In the genomic region with DNA sequence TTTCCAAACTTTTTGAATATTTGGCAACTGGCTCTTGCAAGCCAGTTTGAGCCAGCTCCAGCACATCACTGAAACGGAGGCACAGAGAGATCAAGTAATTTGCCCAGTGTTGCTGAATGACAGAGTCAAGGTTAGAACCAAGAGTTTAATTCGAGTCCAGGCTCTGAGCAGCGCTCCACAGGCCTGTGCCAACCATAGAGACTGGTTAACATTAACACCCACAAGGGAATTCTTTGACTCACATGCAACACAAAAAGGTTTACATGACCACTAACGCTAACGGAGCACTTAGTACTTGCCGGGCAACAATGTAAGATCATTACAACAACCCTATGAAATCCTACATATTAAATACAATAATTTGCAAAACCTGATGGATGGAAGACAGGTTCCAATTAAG, we compare ENCODE assay signal across 8 cellular contexts. TPM values are rescaled to one million over a fixed set of nuclear protein-coding genes. Genes with fewer than 3 reads are reported as not detected.
DNase-seq lines count a peak whose midpoint lies in the region; ATAC-seq, FAIRE-seq and TF ChIP-seq lines count a peak whose summit lies in the region.

No MANE protein-coding gene starts in this region.

- no peak for TF ChIP-seq CTCF in GM12864 (IDR thresholded peaks at IDR 0.05; ENCODE audit: low read depth, low read length, missing control alignments)

- H3K36me3 ChIP-seq in small intestine (ENCODE audit: control insufficient read depth in 2 of 2, insufficient read depth in 2 of 2, low read length in 2 of 2): no peaks in the 10 kb centered on the region

- no peaks in the 10 kb centered on the region for H3K4me1 ChIP-seq in small intestine (ENCODE audit: control insufficient read depth in 2 of 2, insufficient read depth in 1 of 2, low read depth in 1 of 2, low read length in 1 of 2)

- no peaks in the 10 kb centered on the region for H3K36me3 Mint-ChIP-seq in T-cell
- H3K36me3 Mint-ChIP-seq in effector memory CD8-positive, alpha-beta T cell (ENCODE audit: insufficient read depth): peaks cover 19% of the 10 kb centered on the region

- no peaks in the 10 kb centered on the region for H3K9me3 ChIP-seq in small intestine (ENCODE audit: control insufficient read depth, low read depth)

- H3K27ac Mint-ChIP-seq in T-cell: peak overlapping the region; percentile 96 to 98
- peak overlapping the region; percentile 71 to 80 for H3K27ac Mint-ChIP-seq in effector memory CD8-positive, alpha-beta T cell

- no peak for FAIRE-seq in small intestine (lab: Jason Lieb, UNC)

- H3K4me3 ChIP-seq in GM12864 (ENCODE audit: low read depth, low read length) (peak overlapping the region; percentile 74), small intestine (ENCODE audit: low read depth in 1 of 2, low read length in 2 of 2) (peak overlapping the region; percentile 1 to 69)

- no peak overlapping the region for H3K27ac ChIP-seq in small intestine (ENCODE audit: low read depth in 1 of 2, low read length in 1 of 2)

- no peaks in the 10 kb centered on the region for H3K27me3 Mint-ChIP-seq in T-cell
- no peaks in the 10 kb centered on the region for H3K27me3 Mint-ChIP-seq in effector memory CD8-positive, alpha-beta T cell

- POLR2A ChIA-PET in T-cell (lab: Charles Lee): interaction anchor here (0.5 to 1.2 kb wide), 2 partner anchors 16 to 32 kb away, joined by 3 to 5 read pairs; no protein-coding TSS in a partner anchor

- DNase-seq in GM12864 (ENCODE audit: low read depth): no peak
- DNase-seq in T-cell: no peak
- no peak for DNase-seq in effector memory CD8-positive, alpha-beta T cell
- DNase-seq in small intestine: no peak
- no peak for DNase-seq in inferior parietal cortex (ENCODE audit: extremely low spot score)
- DNase-seq in AG20443 (ENCODE audit: low spot score): no peak
- DNase-seq in AML-193 (lab: John Stamatoyannopoulos, UW): no peak

- no peaks in the 10 kb centered on the region for H3K9me3 Mint-ChIP-seq in T-cell
- H3K9me3 Mint-ChIP-seq in effector memory CD8-positive, alpha-beta T cell: no peaks in the 10 kb centered on the region

- peaks cover 50 to 64% (median 60%) of the 10 kb centered on the region in 3 donors for H3K4me1 Mint-ChIP-seq in T-cell
- peaks cover 44 to 48% of the 10 kb centered on the region in 2 donors for H3K4me1 Mint-ChIP-seq in effector memory CD8-positive, alpha-beta T cell (ENCODE audit: low read depth in 2 of 2)

- no peaks in the 10 kb centered on the region for H3K27me3 ChIP-seq in small intestine (ENCODE audit: control insufficient read depth in 2 of 2, insufficient read depth in 2 of 2, low read length in 2 of 2)

- ATAC-seq in T-cell (replicated peaks in 1 of 4): no peak
- ATAC-seq in effector memory CD8-positive, alpha-beta T cell (replicated peaks): no peak
- ATAC-seq in GM21515 (IDR thresholded peaks at IDR 0.05; ENCODE audit: unreplicated experiment): no peak

- CTCF ChIA-PET in T-cell (lab: Charles Lee): interaction anchor here in 1 of 2 donors (1.0 to 1.5 kb wide), 2 partner anchors 15 to 52 kb away, joined by 3 read pairs; no protein-coding TSS in a partner anchor

- 45 to 54% (median 50%) methylated on average over 6 of the region's 6 CpGs for WGBS in small intestine, 3 donors

- H3K4me3 Mint-ChIP-seq in T-cell: peak overlapping the region; percentile 83 to 92 (median 85)
- peak overlapping the region; percentile 83 to 86 for H3K4me3 Mint-ChIP-seq in effector memory CD8-positive, alpha-beta T cell

RNA-seq across cellular contexts. Expression of gene RGS10, which starts 1.5 kb away (rescaled TPM):
- 100 to 1,000 TPM in 4 of 5 donors, 10 to 100 TPM in 1; 77.1 to 163 (median 155) TPM for total RNA-seq in T-cell
- polyA plus RNA-seq in small intestine: 10 to 100 TPM in 2 of 3 donors, 1 to 10 TPM in 1; 9.6 to 77.8 (median 25.4) TPM

RNA-seq across cellular contexts. Expression of gene TIAL1, which starts 55.7 kb away (rescaled TPM):
- 100 to 1,000 TPM; 147 to 197 (median 156) TPM for total RNA-seq in T-cell
- 10 to 100 TPM; 43.8 to 56.4 (median 45.5) TPM for polyA plus RNA-seq in small intestine
